In the genomic region with DNA sequence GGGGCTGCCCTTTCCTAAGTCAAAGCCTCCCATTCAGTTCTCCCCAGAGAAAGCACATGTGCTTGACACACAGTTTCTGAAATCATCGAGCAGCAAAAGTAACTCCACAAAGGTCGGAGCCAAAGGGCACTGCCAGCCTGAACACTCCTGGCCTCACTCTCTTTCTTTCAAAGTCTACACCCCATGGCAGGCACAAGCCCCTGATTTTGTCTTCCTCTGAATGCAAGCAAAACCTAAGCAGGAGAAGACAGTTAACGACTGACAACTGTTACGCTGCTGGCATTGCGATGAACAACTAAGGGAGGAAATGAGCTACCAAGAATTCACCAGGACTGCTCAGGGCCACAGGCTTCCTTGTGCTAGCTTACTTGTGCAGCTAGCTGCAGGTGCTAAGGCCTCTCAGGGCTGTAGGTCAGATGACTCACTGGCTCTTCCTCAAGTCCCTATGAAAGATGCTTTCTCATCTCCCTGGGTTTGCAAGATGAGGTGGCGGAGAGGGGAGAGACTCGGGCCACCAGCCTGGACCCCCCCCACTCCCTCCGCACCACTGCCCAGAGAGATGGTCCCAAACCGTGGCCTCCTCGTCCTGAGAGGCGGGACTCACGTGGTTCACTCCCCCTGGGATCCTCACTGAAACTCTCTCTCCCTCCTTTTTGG, we compare ENCODE assay signal across 15 cellular contexts.
DNase-seq lines count a peak whose midpoint lies in the region; ATAC-seq lines count a peak whose summit lies in the region.
"Had no signal": no experiment of that assay in that cellular context is flagged by ENCODE, and none has a peak within 500 bp of the region (broad histone marks: within the 10 kb centered on the region; RNA-seq: fewer than 3 reads in every experiment).

No MANE protein-coding gene starts in this region.

- no peak overlapping the region for H3K4me3 Mint-ChIP-seq in activated CD8-positive, alpha-beta memory T cell treated with anti-CD3 and anti-CD28 coated beads, Interleukin-2, amount 10 ng/mL, durations not matched to agents 7 days and 5 days
- H3K4me3 Mint-ChIP-seq: activated CD4-positive, alpha-beta T cell treated with anti-CD3 and anti-CD28 coated beads, Interleukin-2, amount 10 ng/mL, durations not matched to agents 7 days and 5 days had no signal

- CTCF ChIA-PET in activated CD8-positive, alpha-beta memory T cell treated with anti-CD3 and anti-CD28 coated beads, Interleukin-2, amount 10 ng/mL, durations not matched to agents 7 days and 5 days (lab: Charles Lee): interaction anchor here (1.7 kb wide), 1 partner anchor 65 kb away, joined by 4 read pairs; no protein-coding TSS in a partner anchor

- peaks cover 14% of the 10 kb centered on the region for H3K27me3 Mint-ChIP-seq in activated CD8-positive, alpha-beta memory T cell treated with anti-CD3 and anti-CD28 coated beads, Interleukin-2, amount 10 ng/mL, durations not matched to agents 7 days and 5 days

- H3K36me3 Mint-ChIP-seq in activated CD8-positive, alpha-beta memory T cell treated with anti-CD3 and anti-CD28 coated beads, Interleukin-2, amount 10 ng/mL, durations not matched to agents 7 days and 5 days: no peaks in the 10 kb centered on the region

- ATAC-seq in activated CD8-positive, alpha-beta memory T cell treated with anti-CD3 and anti-CD28 coated beads, Interleukin-2, amount 10 ng/mL, durations not matched to agents 7 days and 5 days: peak; percentile 70
- ATAC-seq in HG02759 (IDR thresholded peaks at IDR 0.05; ENCODE audit: unreplicated experiment): no peak

- DNase-seq in 8988T (peak; percentile 30), Daoy (ENCODE audit: low read depth) (peak; percentile 13), mesenteric fat pad (ENCODE audit: low spot score) (peak; percentile 51), NCI-H526 (lab: John Stamatoyannopoulos, UW) (no peak), inferior parietal cortex (ENCODE audit: extremely low spot score) (no peak)
- DNase-seq in activated CD8-positive, alpha-beta memory T cell treated with anti-CD3 and anti-CD28 coated beads, Interleukin-2, amount 10 ng/mL, durations not matched to agents 7 days and 5 days: peak; percentile 43
- no peak for DNase-seq in stimulated activated CD4-positive, alpha-beta T cell treated with anti-CD3 and anti-CD28 coated beads, Interleukin-2, amount 100 ng/mL, for 48 hours
- DNase-seq: activated CD4-positive, alpha-beta T cell treated with anti-CD3 and anti-CD28 coated beads, Interleukin-2, amount 10 ng/mL, durations not matched to agents 7 days and 5 days; activated naive CD4-positive, alpha-beta T cell treated with anti-CD3 and anti-CD28 coated beads, Interleukin-2, amount 50 U/mL, for 16 hours; C1 segment of cervical spinal cord; hippocampal formation; mesendoderm; NCI-H1105 treated with DMSO at 0.1 percent for 48 hours; stimulated activated CD4-positive, alpha-beta T cell treated with anti-CD3 and anti-CD28 coated beads, Interleukin-4, amount 100 ng/mL, for 1 hour had no signal

- H3K9me3 Mint-ChIP-seq in activated CD8-positive, alpha-beta memory T cell treated with anti-CD3 and anti-CD28 coated beads, Interleukin-2, amount 10 ng/mL, durations not matched to agents 7 days and 5 days (ENCODE audit: low read depth): peaks cover 4% of the 10 kb centered on the region

- H3K4me1 Mint-ChIP-seq in activated CD8-positive, alpha-beta memory T cell treated with anti-CD3 and anti-CD28 coated beads, Interleukin-2, amount 10 ng/mL, durations not matched to agents 7 days and 5 days: peaks cover 24% of the 10 kb centered on the region

- peak overlapping the region; percentile 46 for H3K27ac Mint-ChIP-seq in activated CD8-positive, alpha-beta memory T cell treated with anti-CD3 and anti-CD28 coated beads, Interleukin-2, amount 10 ng/mL, durations not matched to agents 7 days and 5 days
- H3K27ac Mint-ChIP-seq: activated CD4-positive, alpha-beta T cell treated with anti-CD3 and anti-CD28 coated beads, Interleukin-2, amount 10 ng/mL, durations not matched to agents 7 days and 5 days had no signal

Comparison
In these comparisons a context has a peak if more than half of its experiments do, and no peak if none do; other contexts are left out.
1. DNase-seq: peak in 8988T (single experiment), Daoy (single experiment), activated CD8-positive, alpha-beta memory T cell treated with anti-CD3 and anti-CD28 coated beads, Interleukin-2, amount 10 ng/mL, durations not matched to agents 7 days and 5 days (single experiment) and mesenteric fat pad (single experiment); none in NCI-H526 (0 of 2), inferior parietal cortex (single experiment) and stimulated activated CD4-positive, alpha-beta T cell treated with anti-CD3 and anti-CD28 coated beads, Interleukin-2, amount 100 ng/mL, for 48 hours (0 of 2).